Comparison of ENCODE assay signal across 34 cellular contexts in the genomic region with DNA sequence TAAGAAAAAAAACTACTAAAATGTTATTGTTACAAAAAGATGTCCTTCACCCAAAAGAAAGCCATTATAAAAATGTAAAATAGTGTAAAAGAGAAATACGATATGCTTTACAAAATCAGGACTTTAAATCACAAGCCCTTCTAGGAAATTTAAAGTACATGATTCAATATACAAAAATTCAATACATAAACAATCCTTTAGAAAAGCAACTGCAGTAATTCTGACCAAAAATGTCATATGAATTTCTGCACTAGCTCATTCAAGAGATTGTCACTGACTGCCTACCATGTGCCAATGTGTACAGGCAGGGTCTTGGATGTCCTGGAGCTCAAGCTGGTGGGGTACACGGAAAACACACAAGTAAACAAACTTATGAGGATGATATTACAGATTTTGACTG. TPM values are rescaled to one million over a fixed set of nuclear protein-coding genes. Genes with fewer than 3 reads are reported as not detected.
"Had no signal": no experiment of that assay in that cellular context is flagged by ENCODE, and none has a peak within 500 bp of the region (broad histone marks: within the 10 kb centered on the region; RNA-seq: fewer than 3 reads in every experiment).

No MANE protein-coding gene starts in this region.

- H3K4me3 Mint-ChIP-seq: activated naive CD4-positive, alpha-beta T cell treated with anti-CD3 and anti-CD28 coated beads, Interleukin-2, amount 10 ng/mL, durations not matched to agents 7 days and 5 days; activated naive CD8-positive, alpha-beta T cell treated with anti-CD3 and anti-CD28 coated beads, Interleukin-2, amount 10 ng/mL, durations not matched to agents 7 days and 5 days; effector memory CD8-positive, alpha-beta T cell; stimulated activated memory B cell treated with anti-CD40 and anti-IgM and Interleukin-4, amounts not matched to agents 10 μg/mL and 1 μg/mL and 100 μg/mL, for 72 hours; stimulated activated naive CD8-positive, alpha-beta T cell treated with anti-CD3 and anti-CD28 coated beads, Interleukin-15, amount 100 ng/mL, for 72 hours; T-helper 1 cell treated with Interleukin-12 subunit alpha and Interleukin-12 subunit beta and Interleukin-4 antibody, amounts not matched to agents 30 μg/mL and 1 μg/mL, for 36 hours had no signal

- H3K27ac Mint-ChIP-seq: activated naive CD4-positive, alpha-beta T cell treated with anti-CD3 and anti-CD28 coated beads, Interleukin-2, amount 10 ng/mL, durations not matched to agents 7 days and 5 days; activated naive CD8-positive, alpha-beta T cell treated with anti-CD3 and anti-CD28 coated beads, Interleukin-2, amount 10 ng/mL, durations not matched to agents 7 days and 5 days; effector memory CD8-positive, alpha-beta T cell; stimulated activated memory B cell treated with anti-CD40 and anti-IgM and Interleukin-4, amounts not matched to agents 10 μg/mL and 1 μg/mL and 100 μg/mL, for 72 hours; stimulated activated naive CD8-positive, alpha-beta T cell treated with anti-CD3 and anti-CD28 coated beads, Interleukin-15, amount 100 ng/mL, for 72 hours; T-helper 1 cell treated with Interleukin-12 subunit alpha and Interleukin-12 subunit beta and Interleukin-4 antibody, amounts not matched to agents 30 μg/mL and 1 μg/mL, for 36 hours had no signal

- DNase-seq: activated CD4-positive, alpha-beta T cell treated with anti-CD3 and anti-CD28 coated beads for 4 hours; activated CD4-positive, alpha-beta T cell treated with anti-CD3 and anti-CD28 coated beads, Interleukin-2, amount 50 U/mL, for 4 hours; activated gamma-delta T cell; activated naive CD4-positive, alpha-beta T cell treated with anti-CD3 and anti-CD28 coated beads, Interleukin-2, amount 10 ng/mL, durations not matched to agents 7 days and 5 days; activated naive CD8-positive, alpha-beta T cell treated with anti-CD3 and anti-CD28 coated beads, Interleukin-2, amount 10 ng/mL, durations not matched to agents 7 days and 5 days; amniotic stem cell; effector memory CD8-positive, alpha-beta T cell; erythroblast; foreskin keratinocyte; heart left ventricle; kidney glomerular epithelial cell; left lung; lower lobe of right lung; mesendoderm; mucosa of descending colon; pancreas; psoas muscle; sigmoid colon; small intestine; stimulated activated CD4-positive, alpha-beta T cell treated with anti-CD3 and anti-CD28 coated beads, Interleukin-1b, Interleukin-23, amount 100 ng/mL, for 48 hours; stimulated activated CD4-positive, alpha-beta T cell treated with anti-CD3 and anti-CD28 coated beads, Interleukin-4, amount 100 ng/mL, for 4 hours; stimulated activated CD8-positive, alpha-beta memory T cell treated with anti-CD3 and anti-CD28 coated beads, Interleukin-4, amount 100 ng/mL, for 48 hours; stimulated activated naive CD8-positive, alpha-beta T cell treated with anti-CD3 and anti-CD28 coated beads, Interleukin-15, amount 100 ng/mL, for 72 hours; substantia nigra; SW 1271; T-helper 9 cell; thyroid gland; upper lobe of right lung had no signal

- H3K36me3 Mint-ChIP-seq: activated naive CD4-positive, alpha-beta T cell treated with anti-CD3 and anti-CD28 coated beads, Interleukin-2, amount 10 ng/mL, durations not matched to agents 7 days and 5 days; activated naive CD8-positive, alpha-beta T cell treated with anti-CD3 and anti-CD28 coated beads, Interleukin-2, amount 10 ng/mL, durations not matched to agents 7 days and 5 days; stimulated activated memory B cell treated with anti-CD40 and anti-IgM and Interleukin-4, amounts not matched to agents 10 μg/mL and 1 μg/mL and 100 μg/mL, for 72 hours had no signal

- H3K27me3 Mint-ChIP-seq: stimulated activated memory B cell treated with anti-CD40 and anti-IgM and Interleukin-4, amounts not matched to agents 10 μg/mL and 1 μg/mL and 100 μg/mL, for 72 hours had no signal

- H3K36me3 ChIP-seq: heart left ventricle, left lung, lower lobe of right lung, pancreas, sigmoid colon, thyroid gland, upper lobe of right lung had no signal

- ATAC-seq: effector memory CD8-positive, alpha-beta T cell; foreskin keratinocyte; heart left ventricle; left lung; lower lobe of right lung; mucosa of descending colon; pancreas; psoas muscle; stimulated activated naive CD8-positive, alpha-beta T cell treated with anti-CD3 and anti-CD28 coated beads, Interleukin-15, amount 100 ng/mL, for 72 hours; upper lobe of right lung had no signal

- H3K9me3 Mint-ChIP-seq: activated naive CD4-positive, alpha-beta T cell treated with anti-CD3 and anti-CD28 coated beads, Interleukin-2, amount 10 ng/mL, durations not matched to agents 7 days and 5 days; activated naive CD8-positive, alpha-beta T cell treated with anti-CD3 and anti-CD28 coated beads, Interleukin-2, amount 10 ng/mL, durations not matched to agents 7 days and 5 days; effector memory CD8-positive, alpha-beta T cell; stimulated activated memory B cell treated with anti-CD40 and anti-IgM and Interleukin-4, amounts not matched to agents 10 μg/mL and 1 μg/mL and 100 μg/mL, for 72 hours; stimulated activated naive CD8-positive, alpha-beta T cell treated with anti-CD3 and anti-CD28 coated beads, Interleukin-15, amount 100 ng/mL, for 72 hours; T-helper 1 cell treated with Interleukin-12 subunit alpha and Interleukin-12 subunit beta and Interleukin-4 antibody, amounts not matched to agents 30 μg/mL and 1 μg/mL, for 36 hours had no signal

- H3K27ac ChIP-seq: coronary artery, foreskin keratinocyte, heart left ventricle, left lung, lower lobe of right lung, pancreas, psoas muscle, sigmoid colon, thyroid gland, upper lobe of right lung, VCaP had no signal

- H3K27me3 ChIP-seq: foreskin keratinocyte, heart left ventricle, left lung, pancreas, sigmoid colon, thyroid gland, upper lobe of right lung had no signal

- H3K4me3 ChIP-seq: coronary artery, heart left ventricle, left lung, lower lobe of right lung, mucosa of descending colon, pancreas, psoas muscle, sigmoid colon, thyroid gland, upper lobe of right lung had no signal

- H3K4me1 Mint-ChIP-seq: activated naive CD4-positive, alpha-beta T cell treated with anti-CD3 and anti-CD28 coated beads, Interleukin-2, amount 10 ng/mL, durations not matched to agents 7 days and 5 days; activated naive CD8-positive, alpha-beta T cell treated with anti-CD3 and anti-CD28 coated beads, Interleukin-2, amount 10 ng/mL, durations not matched to agents 7 days and 5 days; stimulated activated memory B cell treated with anti-CD40 and anti-IgM and Interleukin-4, amounts not matched to agents 10 μg/mL and 1 μg/mL and 100 μg/mL, for 72 hours; stimulated activated naive CD8-positive, alpha-beta T cell treated with anti-CD3 and anti-CD28 coated beads, Interleukin-15, amount 100 ng/mL, for 72 hours had no signal

- H3K9me3 ChIP-seq: heart left ventricle, left lung, lower lobe of right lung, mucosa of descending colon, pancreas, psoas muscle, sigmoid colon, thyroid gland, upper lobe of right lung had no signal

- H3K4me1 ChIP-seq: foreskin keratinocyte, left lung, lower lobe of right lung, pancreas, psoas muscle, sigmoid colon, thyroid gland, upper lobe of right lung had no signal

RNA-seq across cellular contexts. Expression of a gene that starts 2.5 kb away (rescaled TPM):
- total RNA-seq: activated naive CD8-positive, alpha-beta T cell treated with anti-CD3 and anti-CD28 coated beads, Interleukin-2, amount 10 ng/mL, durations not matched to agents 7 days and 5 days; bronchial epithelial cell; foreskin keratinocyte; heart left ventricle; left lung; lower lobe of right lung; mucosa of descending colon; pancreas; psoas muscle; sigmoid colon; upper lobe of right lung had no signal
- polyA plus RNA-seq: foreskin keratinocyte, heart left ventricle, neural cell, pancreas, psoas muscle, small intestine had no signal

RNA-seq across cellular contexts. Expression of a gene that starts 21.1 kb away (rescaled TPM):
- total RNA-seq: activated naive CD8-positive, alpha-beta T cell treated with anti-CD3 and anti-CD28 coated beads, Interleukin-2, amount 10 ng/mL, durations not matched to agents 7 days and 5 days; bronchial epithelial cell; foreskin keratinocyte; heart left ventricle; left lung; lower lobe of right lung; pancreas; psoas muscle; sigmoid colon; thyroid gland; upper lobe of right lung had no signal
- polyA plus RNA-seq: foreskin keratinocyte, heart left ventricle, neural cell, pancreas had no signal
